ENCODE assay signal across 16 cellular contexts in genomic region chr9:6924149-6924548, GRCh38.
"Had no signal": no experiment of that assay in that cellular context is flagged by ENCODE, and none has a peak within 500 bp of the region (broad histone marks: within the 10 kb centered on the region; RNA-seq: fewer than 3 reads in every experiment).

No MANE protein-coding gene starts in this region.

- DNase-seq: activated CD4-positive, alpha-beta T cell treated with anti-CD3 and anti-CD28 coated beads, Interleukin-2, amount 10 ng/mL, durations not matched to agents 7 days and 5 days; activated CD8-positive, alpha-beta memory T cell treated with anti-CD3 and anti-CD28 coated beads, Interleukin-2, amount 50 U/mL, for 48 hours; activated CD8-positive, alpha-beta T cell treated with anti-CD3 and anti-CD28 coated beads, Interleukin-2, amount 10 ng/mL, durations not matched to agents 7 days and 5 days; activated gamma-delta T cell treated with Interleukin-2 at 50 U/mL for 16 hours; activated T-cell treated with anti-CD3 and anti-CD28 coated beads, Interleukin-2, amount 50 U/mL, for 72 hours; adrenal gland; cortex of kidney; erythroblast; left ventricle myocardium inferior; stimulated activated CD4-positive, alpha-beta T cell treated with anti-CD3 and anti-CD28 coated beads, Interleukin-4, amount 100 ng/mL, for 1 hour; upper lobe of left lung had no signal

- H3K4me1 ChIP-seq: breast epithelium had no signal

- H3K4me3 ChIP-seq: adrenal gland, breast epithelium, left ventricle myocardium inferior, smooth muscle cell, thoracic aorta, upper lobe of left lung had no signal

- H3K27ac ChIP-seq: adrenal gland, breast epithelium, left ventricle myocardium inferior, thoracic aorta, upper lobe of left lung had no signal

- ATAC-seq: activated CD8-positive, alpha-beta T cell treated with anti-CD3 and anti-CD28 coated beads, Interleukin-2, amount 10 ng/mL, durations not matched to agents 7 days and 5 days; activated naive CD4-positive, alpha-beta T cell treated with anti-CD3 and anti-CD28 coated beads, Interleukin-2, amount 50 U/mL, for 72 hours; activated T-cell treated with anti-CD3 and anti-CD28 coated beads, Interleukin-2, amount 50 U/mL, for 72 hours; sciatic nerve had no signal

- H3K9me3 ChIP-seq: adrenal gland, breast epithelium, left ventricle myocardium inferior, thoracic aorta, upper lobe of left lung had no signal

- H3K27me3 ChIP-seq: adrenal gland, breast epithelium, upper lobe of left lung had no signal

- H3K36me3 ChIP-seq: adrenal gland, breast epithelium, left ventricle myocardium inferior, thoracic aorta, upper lobe of left lung had no signal
